In genomic region chr12:54521291-54522062, GRCh38 we compare ENCODE assay signal across 25 cellular contexts. TPM values are rescaled to one million over a fixed set of nuclear protein-coding genes. Genes with fewer than 3 reads are reported as not detected.
DNase-seq lines count a peak whose midpoint lies in the region; ATAC-seq and TF ChIP-seq lines count a peak whose summit lies in the region.
"Had no signal": no experiment of that assay in that cellular context is flagged by ENCODE, and none has a peak within 500 bp of the region (broad histone marks: within the 10 kb centered on the region; RNA-seq: fewer than 3 reads in every experiment).

No MANE protein-coding gene starts in this region.

- peak overlapping the region in 1 of 2 donors; percentile 41 for H3K27ac Mint-ChIP-seq in stimulated activated naive CD8-positive, alpha-beta T cell treated with anti-CD3 and anti-CD28 coated beads, Interleukin-15, amount 100 ng/mL, for 72 hours
- H3K27ac Mint-ChIP-seq in naive thymus-derived CD4-positive, alpha-beta T cell, result peak overlapping the region in 5 of 9 donors; percentile 10 to 83 (median 21)

- no peaks in the 10 kb centered on the region for H3K9me3 ChIP-seq in naive thymus-derived CD4-positive, alpha-beta T cell (ENCODE audit: control insufficient read depth in 2 of 3, low read length in 3 of 3)
- no peaks in the 10 kb centered on the region for H3K9me3 ChIP-seq in esophagus squamous epithelium
- H3K9me3 ChIP-seq: Peyer's patch, SJCRH30, tibial artery had no signal

- no peak overlapping the region for H3K4me3 ChIP-seq in naive thymus-derived CD4-positive, alpha-beta T cell (ENCODE audit: low read length)
- no peak overlapping the region for H3K4me3 ChIP-seq in esophagus squamous epithelium
- H3K4me3 ChIP-seq: coronary artery, lung, Peyer's patch, SJCRH30, tibial artery had no signal

- intact Hi-C loops in naive thymus-derived CD4-positive, alpha-beta T cell (cut with micrococcal nuclease), result no loop called here
- intact Hi-C loops in esophagus squamous epithelium (cut with DNase I), result no loop called here

- peak; percentile 48 for DNase-seq in activated CD4-positive, alpha-beta T cell treated with anti-CD3 and anti-CD28 coated beads for 48 hours
- no peak for DNase-seq in activated CD4-positive, alpha-beta T cell treated with anti-CD3 and anti-CD28 coated beads, Interleukin-2, amount 50 U/mL, for 1 hour
- no peak for DNase-seq in stimulated activated naive CD8-positive, alpha-beta T cell treated with anti-CD3 and anti-CD28 coated beads, Interleukin-15, Interleukin-2, amounts not matched to agents 100 U/mL and 50 U/mL, for 24 hours
- DNase-seq in stimulated activated naive CD8-positive, alpha-beta T cell treated with anti-CD3 and anti-CD28 coated beads, Interleukin-15, amount 100 ng/mL, for 72 hours, result no peak
- DNase-seq in naive thymus-derived CD4-positive, alpha-beta T cell, result no peak
- DNase-seq in DMS79 (lab: John Stamatoyannopoulos, UW), result no peak
- DNase-seq in esophagus squamous epithelium (lab: John Stamatoyannopoulos, UW), result no peak
- DNase-seq in NCI-H1417 (lab: John Stamatoyannopoulos, UW), result no peak
- DNase-seq: amniotic stem cell, COR-L47, kidney glomerular epithelial cell, NCI-H146, NCI-H2171, NCI-H524, Peyer's patch, small intestine, T-cell, tibial artery had no signal

- CTCF ChIA-PET in naive thymus-derived CD4-positive, alpha-beta T cell (lab: Charles Lee), result no interaction called here

- WGBS in esophagus squamous epithelium, 2 donors, result 62 to 80% methylated on average over 2 of the region's 2 CpGs

- no peak for TF ChIP-seq CTCF in esophagus squamous epithelium (IDR thresholded peaks at IDR 0.05)

- H3K27me3 Mint-ChIP-seq in stimulated activated naive CD8-positive, alpha-beta T cell treated with anti-CD3 and anti-CD28 coated beads, Interleukin-15, amount 100 ng/mL, for 72 hours, result no peaks in the 10 kb centered on the region
- H3K27me3 Mint-ChIP-seq in naive thymus-derived CD4-positive, alpha-beta T cell, result no peaks in the 10 kb centered on the region
- H3K27me3 Mint-ChIP-seq: T-cell had no signal

- ATAC-seq in stimulated activated naive CD8-positive, alpha-beta T cell treated with anti-CD3 and anti-CD28 coated beads, Interleukin-15, Interleukin-2, amounts not matched to agents 100 U/mL and 50 U/mL, for 24 hours, result peak; percentile 36
- no peak for ATAC-seq in stimulated activated naive CD8-positive, alpha-beta T cell treated with anti-CD3 and anti-CD28 coated beads, Interleukin-15, amount 100 ng/mL, for 72 hours
- ATAC-seq in naive thymus-derived CD4-positive, alpha-beta T cell, result no peak
- ATAC-seq: T-cell had no signal

- no peak overlapping the region for H3K27ac ChIP-seq in naive thymus-derived CD4-positive, alpha-beta T cell (ENCODE audit: low read depth, low read length)
- H3K27ac ChIP-seq in esophagus squamous epithelium, result no peak overlapping the region
- H3K27ac ChIP-seq: coronary artery, KMS-11, Peyer's patch, SJCRH30, tibial artery had no signal

- H3K36me3 ChIP-seq in naive thymus-derived CD4-positive, alpha-beta T cell (ENCODE audit: control insufficient read depth in 2 of 3, insufficient read depth in 3 of 3, low read length in 3 of 3), result peaks cover 56 to 99% (median 91%) of the 10 kb centered on the region in 3 experiments
- peaks cover 0 to 37% (median 0%) of the 10 kb centered on the region in 3 donors for H3K36me3 ChIP-seq in esophagus squamous epithelium
- H3K36me3 ChIP-seq: SJCRH30 had no signal

- no peaks in the 10 kb centered on the region for H3K4me1 ChIP-seq in naive thymus-derived CD4-positive, alpha-beta T cell (ENCODE audit: control insufficient read depth in 2 of 2, insufficient read depth in 2 of 2, low read length in 2 of 2)
- H3K4me1 ChIP-seq in esophagus squamous epithelium, result peaks cover 0 to 2% (median 0%) of the 10 kb centered on the region in 3 donors
- H3K4me1 ChIP-seq: Peyer's patch, SJCRH30, tibial artery had no signal

- peaks cover 38 to 81% (median 54%) of the 10 kb centered on the region in 5 donors for H3K36me3 Mint-ChIP-seq in naive thymus-derived CD4-positive, alpha-beta T cell

- TF ChIP-seq POLR2A in esophagus squamous epithelium (IDR thresholded peaks at IDR 0.05), result no peak

- POLR2A ChIA-PET in naive thymus-derived CD4-positive, alpha-beta T cell (lab: Charles Lee), result interaction anchor here (1.1 kb wide), 1 partner anchor 15 kb away, joined by 5 read pairs; no protein-coding TSS in a partner anchor

- H3K4me1 Mint-ChIP-seq in stimulated activated naive CD8-positive, alpha-beta T cell treated with anti-CD3 and anti-CD28 coated beads, Interleukin-15, amount 100 ng/mL, for 72 hours, result no peaks in the 10 kb centered on the region
- peaks cover 0 to 6% (median 0%) of the 10 kb centered on the region in 7 donors for H3K4me1 Mint-ChIP-seq in naive thymus-derived CD4-positive, alpha-beta T cell
- H3K4me1 Mint-ChIP-seq: T-cell had no signal

- H3K9me3 Mint-ChIP-seq in stimulated activated naive CD8-positive, alpha-beta T cell treated with anti-CD3 and anti-CD28 coated beads, Interleukin-15, amount 100 ng/mL, for 72 hours, result no peaks in the 10 kb centered on the region
- no peaks in the 10 kb centered on the region for H3K9me3 Mint-ChIP-seq in naive thymus-derived CD4-positive, alpha-beta T cell
- H3K9me3 Mint-ChIP-seq: T-cell had no signal

- no peak overlapping the region for H3K4me3 Mint-ChIP-seq in stimulated activated naive CD8-positive, alpha-beta T cell treated with anti-CD3 and anti-CD28 coated beads, Interleukin-15, amount 100 ng/mL, for 72 hours
- H3K4me3 Mint-ChIP-seq in naive thymus-derived CD4-positive, alpha-beta T cell, result no peak overlapping the region
- H3K4me3 Mint-ChIP-seq: T-cell had no signal

- H3K27me3 ChIP-seq in naive thymus-derived CD4-positive, alpha-beta T cell (ENCODE audit: control insufficient read depth in 2 of 2, insufficient read depth in 2 of 2, low read length in 2 of 2), result no peaks in the 10 kb centered on the region
- H3K27me3 ChIP-seq in esophagus squamous epithelium, result peaks cover 0 to 7% (median 0%) of the 10 kb centered on the region in 4 donors
- H3K27me3 ChIP-seq: Peyer's patch, tibial artery had no signal

RNA-seq across cellular contexts. Expression of gene NCKAP1L, which starts 23.9 kb away (rescaled TPM):
- 100 to 1,000 TPM; 111 to 184 (median 128) TPM for total RNA-seq in naive thymus-derived CD4-positive, alpha-beta T cell
- 10 to 100 TPM; 71.2 to 93.2 TPM for polyA plus RNA-seq in naive thymus-derived CD4-positive, alpha-beta T cell
- 10 to 100 TPM in 2 of 4 donors, 1 to 10 TPM in 2; 3.6 to 31.9 (median 7.8) TPM for total RNA-seq in esophagus squamous epithelium
- total RNA-seq: A172, bronchial epithelial cell had no signal

RNA-seq across cellular contexts. Expression of gene PDE1B, which starts 27.9 kb away (rescaled TPM):
- 10 to 100 TPM in 2 of 5 experiments, 1 to 10 TPM in 3; 3.3 to 22.3 (median 9.4) TPM for total RNA-seq in naive thymus-derived CD4-positive, alpha-beta T cell
- polyA plus RNA-seq in naive thymus-derived CD4-positive, alpha-beta T cell, result 1 to 10 TPM in 1 of 2 donors, under 1 TPM in 1; 0.18 to 5.7 TPM
- total RNA-seq in esophagus squamous epithelium, result 1 to 10 TPM in 3 of 4 donors, under 1 TPM in 1; 0.91 to 6.5 (median 1.4) TPM
- total RNA-seq: bronchial epithelial cell, fibroblast of lung, SJCRH30 had no signal
- polyA plus RNA-seq: fibroblast of lung had no signal

RNA-seq across cellular contexts. Expression of gene GTSF1, which starts 48.1 kb away (rescaled TPM):
- total RNA-seq in naive thymus-derived CD4-positive, alpha-beta T cell, result 1 to 10 TPM; 1.9 to 9.5 (median 2.5) TPM
- 10 to 100 TPM; 13.5 to 15.1 TPM for polyA plus RNA-seq in naive thymus-derived CD4-positive, alpha-beta T cell
- total RNA-seq in esophagus squamous epithelium, result 1 to 10 TPM in 1 of 4 donors, not detected in 3; 1.6 TPM
- total RNA-seq: A172, bronchial epithelial cell, fibroblast of lung, SJCRH30 had no signal
- polyA plus RNA-seq: fibroblast of lung had no signal
